ENCODE assay signal across 8 cellular contexts in the genomic region with DNA sequence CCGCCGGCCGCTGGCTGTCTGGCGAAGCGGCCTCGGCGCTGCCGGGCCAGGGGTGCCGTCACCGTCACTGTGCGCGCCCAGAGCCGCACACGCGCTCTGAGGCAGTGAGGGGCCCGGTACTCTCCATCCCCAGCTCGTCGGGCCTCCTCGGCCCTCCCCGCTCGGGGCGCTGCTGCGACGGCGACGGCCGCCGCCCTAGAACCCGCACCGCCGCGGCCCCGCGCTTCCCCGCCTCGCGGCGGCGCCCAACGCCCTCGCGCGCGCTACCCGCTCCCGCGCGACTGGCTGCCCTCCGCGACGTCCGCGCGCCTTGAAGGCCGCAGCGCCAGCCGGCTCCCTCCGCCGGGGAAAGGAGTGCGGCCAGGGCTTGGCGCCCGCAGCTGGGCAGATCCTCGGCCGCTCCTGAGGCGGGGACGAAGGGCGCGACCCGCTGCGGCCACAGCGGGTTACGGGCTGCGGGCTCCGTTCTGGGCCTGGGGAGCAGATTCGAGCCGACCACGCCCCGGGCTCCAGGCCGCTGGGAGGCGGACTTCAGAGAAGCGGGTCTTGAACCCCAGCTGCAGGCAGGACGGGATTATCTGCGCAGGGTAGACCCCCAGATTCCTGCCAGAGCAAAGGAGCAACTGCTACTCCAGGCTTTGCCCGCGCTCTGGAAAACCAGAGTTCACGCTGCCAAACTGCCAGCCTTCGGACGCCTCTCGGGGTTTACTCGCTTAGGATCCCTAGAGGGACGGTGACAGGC. TPM values are rescaled to one million over a fixed set of nuclear protein-coding genes. Genes with fewer than 3 reads are reported as not detected.
A peak's percentile ranks its signal among the peaks of the same experiment; 100 is the strongest.
DNase-seq lines count a peak whose midpoint lies in the region; ATAC-seq and TF ChIP-seq lines count a peak whose summit lies in the region.

Gene ULK2, minus strand, starts transcription at position 283 of the 742 bp plus-strand sequence. CDS start 519 bp downstream, outside the sequence.

- no peak for TF ChIP-seq EP300 in esophagus muscularis mucosa (IDR thresholded peaks at IDR 0.05)

- intact Hi-C loops in esophagus muscularis mucosa (cut with DNase I): loop anchor here (5.0 kb wide), 1 partner anchor 34 kb away; no protein-coding TSS in a partner anchor

- H3K36me3 ChIP-seq in esophagus muscularis mucosa: peaks cover 0 to 3% (median 1%) of the 10 kb centered on the region in 4 donors

- H3K9me3 ChIP-seq in esophagus muscularis mucosa (no peaks in the 10 kb centered on the region), mononuclear cell (ENCODE audit: low read depth, low read length) (no peaks in the 10 kb centered on the region)

- no peak for TF ChIP-seq POLR2A in esophagus muscularis mucosa (IDR thresholded peaks at IDR 0.05; ENCODE audit: low read depth)

- H3K4me1 ChIP-seq in esophagus muscularis mucosa (peaks cover 17 to 27% (median 23%) of the 10 kb centered on the region in 4 donors), mononuclear cell (ENCODE audit: insufficient read depth, low read length) (peaks cover 15% of the 10 kb centered on the region)

- ATAC-seq in GM21529 (IDR thresholded peaks at IDR 0.05; ENCODE audit: unreplicated experiment): peak; percentile 39

- WGBS in esophagus muscularis mucosa: 36% methylated on average over 20 of the region's 91 CpGs

- DNase-seq in COLO668 (lab: John Stamatoyannopoulos, UW; ENCODE audit: unreplicated experiment) (peak; percentile 78), NCI-H2196 treated with DMSO at 0.1 percent for 48 hours (lab: John Stamatoyannopoulos, UW; ENCODE audit: unreplicated experiment) (peak; percentile 12), activated T-cell treated with anti-CD3 and anti-CD28 coated beads for 24 hours (ENCODE audit: low read depth) (peak; percentile 30), esophagus muscularis mucosa (ENCODE audit: extremely low spot score) (no peak), HT-29 (ENCODE audit: low spot score) (no peak)
- peak; percentile 61 for DNase-seq in stimulated activated CD8-positive, alpha-beta memory T cell treated with anti-CD3 and anti-CD28 coated beads, Interleukin-4, amount 100 ng/mL, for 48 hours

- H3K4me3 ChIP-seq in esophagus muscularis mucosa (peak within 1 kb of the TSS; percentile 83 to 98 (median 94)), mononuclear cell (ENCODE audit: low read length) (peak within 1 kb of the TSS; percentile 69)

- H3K27me3 ChIP-seq in esophagus muscularis mucosa: no peaks in the 10 kb centered on the region
- no peaks in the 10 kb centered on the region for H3K27me3 ChIP-seq in mononuclear cell (ENCODE audit: insufficient read depth, low read length)

- H3K27ac ChIP-seq in esophagus muscularis mucosa (replicated peaks in 1 of 4): peak within 1 kb of the TSS; percentile 86 to 92 (median 90)

- peak in 2 of 3 experiments; percentile 30 to 39 for TF ChIP-seq CTCF in esophagus muscularis mucosa (IDR thresholded peaks at IDR 0.05)

RNA-seq across cellular contexts. Expression of gene ULK2, which starts in this region (rescaled TPM):
- total RNA-seq in esophagus muscularis mucosa (10 to 100 TPM; 27.8 to 59.0 (median 43.1) TPM), mononuclear cell (9.7 TPM)
- 0.13 and 1.5 TPM in 2 replicates for total RNA-seq in HT-29 (2014; rRNA removed; shearing (Covaris generic))

Comparison
In these comparisons a context has a peak if more than half of its experiments do, and no peak if none do; other contexts are left out.
1. DNase-seq: peak in COLO668 (single experiment), NCI-H2196 treated with DMSO at 0.1 percent for 48 hours (single experiment), activated T-cell treated with anti-CD3 and anti-CD28 coated beads for 24 hours (single experiment) and stimulated activated CD8-positive, alpha-beta memory T cell treated with anti-CD3 and anti-CD28 coated beads, Interleukin-4, amount 100 ng/mL, for 48 hours (single experiment); none in esophagus muscularis mucosa (single experiment) and HT-29 (single experiment).